In the genomic region with DNA sequence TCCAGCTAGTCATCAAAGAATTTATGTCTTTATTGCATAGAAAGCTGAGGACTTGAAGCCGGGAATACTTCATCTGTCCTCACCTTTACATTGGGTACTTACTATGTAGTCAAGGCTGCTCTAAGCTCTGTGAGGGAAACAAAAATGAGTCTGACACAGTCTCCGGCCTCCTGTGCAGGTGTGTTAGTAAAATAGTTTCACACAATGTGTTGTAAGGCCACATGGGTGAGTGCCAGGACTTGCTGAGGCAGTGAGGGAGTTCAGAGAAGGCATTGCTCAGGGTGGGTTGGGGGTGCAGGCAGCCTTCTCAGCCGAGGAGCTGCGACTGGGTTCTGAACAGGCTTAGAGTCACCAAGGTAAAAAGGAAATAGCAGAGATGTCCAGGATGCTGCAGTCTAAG, we compare ENCODE assay signal across 15 cellular contexts. TPM values are rescaled to one million over a fixed set of nuclear protein-coding genes. Genes with fewer than 3 reads are reported as not detected.
DNase-seq lines count a peak whose midpoint lies in the region; ATAC-seq and TF ChIP-seq lines count a peak whose summit lies in the region.
"Had no signal": no experiment of that assay in that cellular context is flagged by ENCODE, and none has a peak within 500 bp of the region (broad histone marks: within the 10 kb centered on the region; RNA-seq: fewer than 3 reads in every experiment).

No MANE protein-coding gene starts in this region.

- H3K27me3 Mint-ChIP-seq in WTC11 (ENCODE audit: low read depth) (0 out of 2 replicates have a peak, but pooled peaks cover 4% of the 10 kb centered on the region), glutamatergic neuron (ENCODE audit: unreplicated experiment) (peaks cover 17% of the 10 kb centered on the region)
- H3K27me3 Mint-ChIP-seq: CD4-positive, alpha-beta T cell had no signal

- ATAC-seq in WTC11: no peak
- ATAC-seq in lower lobe of right lung: no peak
- ATAC-seq: GM23338, HCT116 had no signal

- H3K4me3 ChIP-seq in BLaER1 treated with 17β-estradiol and CSF1 and Interleukin-3, amounts not matched to agents 10 nM and 100 nM: no peak overlapping the region
- H3K4me3 ChIP-seq in lower lobe of right lung: no peak overlapping the region
- H3K4me3 ChIP-seq: GM23338 had no signal

- H3K4me2 ChIP-seq in BLaER1 treated with 17β-estradiol and CSF1 and Interleukin-3, amounts not matched to agents 10 nM and 100 nM: peak overlapping the region in 10 of 11 experiments; percentile 23 to 78 (median 72); a peak in 16 of 22 replicates
- H3K4me2 ChIP-seq: GM23338 had no signal

- POLR2A ChIA-PET in WTC11 (lab: Charles Lee): no interaction called here

- H3K4me1 ChIP-seq in BLaER1 treated with 17β-estradiol and CSF1 and Interleukin-3, amounts not matched to agents 10 nM and 100 nM: peaks cover 43 to 91% (median 71%) of the 10 kb centered on the region in 10 experiments
- H3K4me1 ChIP-seq in lower lobe of right lung: no peaks in the 10 kb centered on the region
- H3K4me1 ChIP-seq: Caco-2 had no signal

- H3K36me3 Mint-ChIP-seq in WTC11 (peaks cover 2% of the 10 kb centered on the region; the same call in 1 of the 2 replicates), glutamatergic neuron (ENCODE audit: unreplicated experiment) (no peaks in the 10 kb centered on the region)

- 0 out of 22 replicates have a peak overlapping the region, but pooled peaks of 2 of the 11 experiments have one; percentile 5 to 30 for H3K9ac ChIP-seq in BLaER1 treated with 17β-estradiol and CSF1 and Interleukin-3, amounts not matched to agents 10 nM and 100 nM

- TF ChIP-seq CTCF in WTC11 (IDR thresholded peaks at IDR 0.05) (no peak), glutamatergic neuron (IDR thresholded peaks at IDR 0.05; ENCODE audit: partially characterized antibody, unreplicated experiment) (no peak), lower lobe of right lung (IDR thresholded peaks at IDR 0.05) (no peak)

- 0 out of 2 replicates have a peak overlapping the region, but pooled peaks have one; percentile 36 for H3K27ac Mint-ChIP-seq in WTC11
- H3K27ac Mint-ChIP-seq in glutamatergic neuron (ENCODE audit: unreplicated experiment): no peak overlapping the region
- H3K27ac Mint-ChIP-seq: CD4-positive, alpha-beta T cell; GM23338; HFFc6 had no signal

- CTCF ChIA-PET in WTC11 (lab: Charles Lee): interaction anchor here (1.4 to 1.9 kb wide), 2 partner anchors 12 to 212 kb away, joined by 3 to 7 read pairs; no protein-coding TSS in a partner anchor

- no peak overlapping the region for H3K4me3 Mint-ChIP-seq in WTC11
- H3K4me3 Mint-ChIP-seq in glutamatergic neuron (ENCODE audit: unreplicated experiment): peak overlapping the region; percentile 34
- H3K4me3 Mint-ChIP-seq: CD4-positive, alpha-beta T cell; GM23338; HFFc6 had no signal

- no peak for DNase-seq in WTC11 (ENCODE audit: low spot score)
- no peak for DNase-seq in glutamatergic neuron
- DNase-seq in CD1c-positive myeloid dendritic cell (ENCODE audit: extremely low spot score): no peak
- DNase-seq in AG08395 (ENCODE audit: low spot score): no peak
- no peak for DNase-seq in lower lobe of right lung
- DNase-seq: ACHN; AML-193; Caco-2; CD4-positive, alpha-beta T cell; H7; HFFc6; KG1 had no signal

- peaks cover 34% of the 10 kb centered on the region for H3K4me1 Mint-ChIP-seq in WTC11
- peaks cover 26% of the 10 kb centered on the region for H3K4me1 Mint-ChIP-seq in glutamatergic neuron (ENCODE audit: low read depth, unreplicated experiment)

- H3K9me3 Mint-ChIP-seq in WTC11 (peaks cover 17% of the 10 kb centered on the region), glutamatergic neuron (ENCODE audit: unreplicated experiment) (peaks cover 10% of the 10 kb centered on the region)
- H3K9me3 Mint-ChIP-seq: CD4-positive, alpha-beta T cell; HFFc6 had no signal

- no peaks in the 10 kb centered on the region for H3K9me3 ChIP-seq in BLaER1 treated with 17β-estradiol and CSF1 and Interleukin-3, amounts not matched to agents 10 nM and 100 nM (replicated peaks in 1 of 11)
- no peaks in the 10 kb centered on the region for H3K9me3 ChIP-seq in lower lobe of right lung
- H3K9me3 ChIP-seq: Caco-2 had no signal

- H3K27ac ChIP-seq in BLaER1 treated with 17β-estradiol and CSF1 and Interleukin-3, amounts not matched to agents 10 nM and 100 nM: peak overlapping the region in 6 of 11 experiments; percentile 63 to 73 (median 70); a peak in 10 of 22 replicates
- no peak overlapping the region for H3K27ac ChIP-seq in lower lobe of right lung

- no peaks in the 10 kb centered on the region for H3K36me3 ChIP-seq in BLaER1 treated with 17β-estradiol and CSF1 and Interleukin-3, amounts not matched to agents 10 nM and 100 nM
- no peaks in the 10 kb centered on the region for H3K36me3 ChIP-seq in lower lobe of right lung

- intact Hi-C loops in lower lobe of right lung (cut with DNase I): no loop called here

- H3K27me3 ChIP-seq in BLaER1 treated with 17β-estradiol and CSF1 and Interleukin-3, amounts not matched to agents 10 nM and 100 nM: no peaks in the 10 kb centered on the region
- H3K27me3 ChIP-seq in lower lobe of right lung (ENCODE audit: low read depth): no peaks in the 10 kb centered on the region

- no peaks in the 10 kb centered on the region for H4K20me1 ChIP-seq in BLaER1 treated with 17β-estradiol and CSF1 and Interleukin-3, amounts not matched to agents 10 nM and 100 nM

TF ChIP-seq in WTC11, 78 proteins besides CTCF, POLR2A, EP300 and RAD21:
- no peak for TF ChIP-seq GABPB1 (CRISPR knock-in tag; IDR thresholded peaks at IDR 0.05)

RNA-seq across cellular contexts. Expression of gene SMAD2, which starts 54.5 kb away (rescaled TPM):
- total RNA-seq in WTC11 (2021) (104 to 105 TPM (median 105 TPM) in 3 replicates), glutamatergic neuron (ENCODE audit: unreplicated experiment) (134 TPM), lower lobe of right lung (161 TPM)
